In the genomic region with DNA sequence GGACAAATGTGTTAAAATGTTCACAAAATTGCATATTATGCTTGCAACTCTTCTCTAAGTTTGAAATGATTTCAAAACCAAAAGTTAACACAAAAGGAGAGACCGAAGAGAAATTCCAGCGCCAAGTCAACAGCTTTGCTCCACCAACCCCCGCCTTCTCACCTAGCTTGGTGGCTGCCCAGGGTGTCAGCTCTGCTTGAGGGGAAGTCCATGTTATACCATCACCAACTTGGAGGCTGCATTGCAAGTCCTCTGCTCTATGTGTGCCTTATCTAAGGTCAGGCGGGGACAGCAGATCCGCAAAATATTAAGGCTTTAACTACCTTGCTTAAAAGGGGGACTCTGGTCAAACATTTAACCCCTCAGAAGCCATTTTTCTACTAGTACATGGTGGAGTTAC, we compare ENCODE assay signal across 18 cellular contexts. TPM values are rescaled to one million over a fixed set of nuclear protein-coding genes. Genes with fewer than 3 reads are reported as not detected.
"Had no signal": no experiment of that assay in that cellular context is flagged by ENCODE, and none has a peak within 500 bp of the region (broad histone marks: within the 10 kb centered on the region; RNA-seq: fewer than 3 reads in every experiment).

No MANE protein-coding gene starts in this region.

- H3K27me3 Mint-ChIP-seq: progenitor cell of endocrine pancreas had no signal

- H3K27ac Mint-ChIP-seq: activated naive CD4-positive, alpha-beta T cell treated with anti-CD3 and anti-CD28 coated beads, Interleukin-2, amount 50 U/mL, for 72 hours; dendritic cell treated with granulocyte-macrophage colony-stimulating factor and Interleukin-4, amounts not matched to agents 40 ng/mL and 50 ng/mL, for 4 days; neural progenitor cell; progenitor cell of endocrine pancreas had no signal

- H3K4me3 Mint-ChIP-seq: dendritic cell treated with granulocyte-macrophage colony-stimulating factor and Interleukin-4, amounts not matched to agents 40 ng/mL and 50 ng/mL, for 4 days; neural progenitor cell; WTC11 had no signal

- H3K36me3 Mint-ChIP-seq: activated naive CD4-positive, alpha-beta T cell treated with anti-CD3 and anti-CD28 coated beads, Interleukin-2, amount 50 U/mL, for 72 hours had no signal

- H3K27ac ChIP-seq: brain microvascular endothelial cell, foreskin keratinocyte, neural progenitor cell had no signal

- H3K4me1 ChIP-seq: foreskin keratinocyte had no signal

- H3K36me3 ChIP-seq: brain microvascular endothelial cell, neural progenitor cell had no signal

- H3K27me3 ChIP-seq: brain microvascular endothelial cell, foreskin keratinocyte, neural progenitor cell had no signal

- H3K9me3 Mint-ChIP-seq: activated naive CD4-positive, alpha-beta T cell treated with anti-CD3 and anti-CD28 coated beads, Interleukin-2, amount 50 U/mL, for 72 hours; dendritic cell treated with granulocyte-macrophage colony-stimulating factor and Interleukin-4, amounts not matched to agents 40 ng/mL and 50 ng/mL, for 4 days; neural progenitor cell; WTC11 had no signal

- H3K4me3 ChIP-seq: mucosa of descending colon, neural progenitor cell had no signal

- DNase-seq: activated T-cell treated with anti-CD3 and anti-CD28 coated beads, Interleukin-2, amount 50 U/mL, for 1 hour; aorta; brain microvascular endothelial cell; effector CD4-positive, alpha-beta T cell; foreskin keratinocyte; mesenchymal stem cell; mucosa of descending colon; retina; stimulated activated CD4-positive, alpha-beta T cell treated with anti-CD3 and anti-CD28 coated beads, Interleukin-4, amount 100 ng/mL, for 1 hour; stimulated activated naive CD8-positive, alpha-beta T cell treated with anti-CD3 and anti-CD28 coated beads, Interleukin-15, Interleukin-2, amounts not matched to agents 100 U/mL and 50 U/mL, for 24 hours; T-helper 9 cell had no signal

- H3K9me3 ChIP-seq: mucosa of descending colon had no signal

- ATAC-seq: activated naive CD4-positive, alpha-beta T cell treated with anti-CD3 and anti-CD28 coated beads, Interleukin-2, amount 50 U/mL, for 72 hours; foreskin keratinocyte; left lobe of liver; mucosa of descending colon; stimulated activated naive CD8-positive, alpha-beta T cell treated with anti-CD3 and anti-CD28 coated beads, Interleukin-15, Interleukin-2, amounts not matched to agents 100 U/mL and 50 U/mL, for 24 hours; WTC11 had no signal

RNA-seq across cellular contexts. Expression of gene CCNJL, which starts 14.6 kb away (rescaled TPM):
- total RNA-seq: T-helper 1 cell treated with Interleukin-12 subunit alpha and Interleukin-12 subunit beta and Interleukin-4 antibody, amounts not matched to agents 30 ng/mL and 1 ng/mL, for 36 hours had no signal
